ENCODE assay signal across 10 cellular contexts in genomic region chr16:57134982-57135381, GRCh38. TPM values are rescaled to one million over a fixed set of nuclear protein-coding genes. Genes with fewer than 3 reads are reported as not detected.
A peak's percentile ranks its signal among the peaks of the same experiment; 100 is the strongest.
DNase-seq lines count a peak whose midpoint lies in the region; ATAC-seq, FAIRE-seq and TF ChIP-seq lines count a peak whose summit lies in the region.
"Had no signal": no experiment of that assay in that cellular context is flagged by ENCODE, and none has a peak within 500 bp of the region (broad histone marks: within the 10 kb centered on the region; RNA-seq: fewer than 3 reads in every experiment).

No MANE protein-coding gene starts in this region.

- TF ChIP-seq CTCF in dorsolateral prefrontal cortex (IDR thresholded peaks at IDR 0.05 in 54 of 56, conservative IDR thresholded peaks at IDR 0.05 in 2 of 56; ENCODE audit: low read depth in 1 of 56, partially characterized antibody in 56 of 56) = no peak
- TF ChIP-seq CTCF in stomach (IDR thresholded peaks at IDR 0.05) = no peak

- peaks cover 0 to 23% (median 0%) of the 10 kb centered on the region in 4 donors for H3K36me3 ChIP-seq in stomach

- ATAC-seq in GM18858 (IDR thresholded peaks at IDR 0.05; ENCODE audit: unreplicated experiment) = no peak
- ATAC-seq: psoas muscle had no signal

- no peaks in the 10 kb centered on the region for H3K9me3 ChIP-seq in stomach
- H3K9me3 ChIP-seq: psoas muscle had no signal

- no peak for TF ChIP-seq EP300 in stomach (IDR thresholded peaks at IDR 0.05)

- H3K4me1 ChIP-seq in stomach = peaks cover 0 to 6% (median 0%) of the 10 kb centered on the region in 4 donors
- H3K4me1 ChIP-seq: psoas muscle had no signal

- no peak for TF ChIP-seq POLR2A in stomach (IDR thresholded peaks at IDR 0.05)

- H3K27me3 ChIP-seq in dorsolateral prefrontal cortex (no peaks in the 10 kb centered on the region), stomach (no peaks in the 10 kb centered on the region)

- FAIRE-seq in RCC 7860 (lab: Jason Lieb, UNC) = no peak

- H3K4me3 ChIP-seq in dorsolateral prefrontal cortex = no peak overlapping the region
- no peak overlapping the region for H3K4me3 ChIP-seq in stomach
- H3K4me3 ChIP-seq: psoas muscle had no signal

- WGBS in stomach, 5 donors = 77 to 94% (median 82%) methylated on average over 2 of the region's 2 CpGs

- peak; percentile 31 to 42 for DNase-seq in activated CD4-positive, alpha-beta T cell treated with anti-CD3 and anti-CD28 coated beads for 4 hours
- no peak for DNase-seq in activated CD4-positive, alpha-beta T cell treated with anti-CD3 and anti-CD28 coated beads for 1 hour
- peak in 3 of 5 experiments; percentile 26 to 73 (median 62) for DNase-seq in T-helper 2 cell
- DNase-seq in dorsolateral prefrontal cortex = peak in 1 of 10 donors; percentile 12
- DNase-seq in stomach = no peak
- DNase-seq in stimulated activated CD8-positive, alpha-beta memory T cell treated with anti-CD3 and anti-CD28 coated beads, Interleukin-4, amount 100 ng/mL, for 48 hours = no peak
- DNase-seq in RCC 7860 (ENCODE audit: low spot score) = no peak
- DNase-seq: NCI-H748 treated with DMSO at 0.1 percent for 48 hours, psoas muscle had no signal

- intact Hi-C loops in dorsolateral prefrontal cortex (cut with DNase I) (loop anchor here in 1 of 2 donors (5.0 kb wide), 1 partner anchor 32 kb away; no protein-coding TSS in a partner anchor), stomach (cut with DNase I; ENCODE audit: low total_unique reads) (no loop called here)

- H3K27ac ChIP-seq in dorsolateral prefrontal cortex (peak overlapping the region in 35 of 59 donors; percentile 12 to 100 (median 93)), stomach (peak overlapping the region in 3 of 5 donors; percentile 2 to 21 (median 15))
- H3K27ac ChIP-seq: psoas muscle had no signal

RNA-seq across cellular contexts. Expression of gene CPNE2, which starts 42.6 kb away (rescaled TPM):
- 100 to 1,000 TPM in 2 of 120 experiments, 10 to 100 TPM in 118; 18.1 to 151 (median 44.9) TPM for total RNA-seq in dorsolateral prefrontal cortex
- total RNA-seq in stomach = 10 to 100 TPM in 4 of 5 donors, 1 to 10 TPM in 1; 8.7 to 55.4 (median 27.4) TPM
- 10 to 100 TPM; 10.7 to 31.8 (median 24.8) TPM for polyA plus RNA-seq in stomach

RNA-seq across cellular contexts. Expression of gene PSME3IP1, which starts 50.9 kb away (rescaled TPM):
- 100 to 1,000 TPM; 100 to 178 (median 132) TPM for total RNA-seq in dorsolateral prefrontal cortex
- 100 to 1,000 TPM in 1 of 5 donors, 10 to 100 TPM in 4; 52.7 to 104 (median 91.0) TPM for total RNA-seq in stomach
- polyA plus RNA-seq in stomach = 10 to 100 TPM; 37.4 to 64.3 (median 51.5) TPM

RNA-seq across cellular contexts. Expression of gene RSPRY1, which starts 51.1 kb away (rescaled TPM):
- total RNA-seq in dorsolateral prefrontal cortex (10 to 100 TPM; 21.4 to 53.0 (median 33.6) TPM), stomach (100 to 1,000 TPM in 1 of 5 donors, 10 to 100 TPM in 3, 1 to 10 TPM in 1; 5.5 to 110 (median 46.2) TPM)
- polyA plus RNA-seq in stomach = 10 to 100 TPM in 1 of 3 donors, 1 to 10 TPM in 2; 8.6 to 13.7 (median 8.8) TPM

Comparison
In these comparisons a context has a peak if more than half of its experiments do, and no peak if none do; other contexts are left out.
1. DNase-seq: peak in activated CD4-positive, alpha-beta T cell treated with anti-CD3 and anti-CD28 coated beads for 4 hours (2 of 2) and T-helper 2 cell (3 of 5); none in activated CD4-positive, alpha-beta T cell treated with anti-CD3 and anti-CD28 coated beads for 1 hour (single experiment), stomach (single experiment), stimulated activated CD8-positive, alpha-beta memory T cell treated with anti-CD3 and anti-CD28 coated beads, Interleukin-4, amount 100 ng/mL, for 48 hours (single experiment) and RCC 7860 (single experiment).